In the genomic region with DNA sequence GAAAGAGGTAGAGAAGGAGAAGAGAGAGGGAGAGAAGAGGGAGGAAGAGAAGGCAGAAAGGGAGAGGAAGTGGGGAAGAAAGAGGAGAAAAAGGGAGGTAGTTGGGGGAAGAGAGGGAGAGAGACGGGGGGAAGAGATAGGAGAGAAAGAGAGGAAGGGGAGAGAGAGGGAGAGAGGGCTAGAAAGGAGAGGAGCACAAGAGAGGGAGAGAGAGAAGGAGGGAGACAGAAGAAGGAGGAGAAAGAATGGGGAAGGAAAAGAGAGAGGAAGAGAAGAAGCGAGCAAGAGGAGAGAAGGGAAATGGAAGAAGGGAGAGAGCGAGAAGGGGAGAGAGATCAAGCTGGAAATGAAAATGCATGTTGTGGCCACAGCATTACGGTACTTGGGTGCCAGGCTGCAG, we compare ENCODE assay signal across 9 cellular contexts.
"Had no signal": no experiment of that assay in that cellular context is flagged by ENCODE, and none has a peak within 500 bp of the region (broad histone marks: within the 10 kb centered on the region; RNA-seq: fewer than 3 reads in every experiment).

No MANE protein-coding gene starts in this region.

- ATAC-seq: HepG2 had no signal

- H2AFZ ChIP-seq: GM23248 had no signal

- FAIRE-seq: H54, HepG2 had no signal

- DNase-seq: GM23248, GOT3, H9, HCEC 1CT, HFFc6, KG1 had no signal

- H3K27ac ChIP-seq: GM23248, HL-60 had no signal

- H3K4me3 ChIP-seq: GM23248 had no signal

- H3K9ac ChIP-seq: GM23248 had no signal
